In genomic region chr5:75438722-75439121, GRCh38 we compare ENCODE assay signal across 22 cellular contexts.
"Had no signal": no experiment of that assay in that cellular context is flagged by ENCODE, and none has a peak within 500 bp of the region (broad histone marks: within the 10 kb centered on the region; RNA-seq: fewer than 3 reads in every experiment).

No MANE protein-coding gene starts in this region.

- DNase-seq: activated CD4-positive, alpha-beta T cell treated with anti-CD3 and anti-CD28 coated beads for 48 hours; activated CD4-positive, CD25-positive, alpha-beta regulatory T cell; activated CD8-positive, alpha-beta T cell treated with anti-CD3 and anti-CD28 coated beads, Interleukin-2, amount 10 ng/mL, durations not matched to agents 7 days and 5 days; activated effector memory CD4-positive, alpha-beta T cell treated with Interleukin-2 at 50 U/mL for 16 hours; activated naive CD4-positive, alpha-beta T cell treated with anti-CD3 and anti-CD28 coated beads, Interleukin-2, amount 10 ng/mL, durations not matched to agents 7 days and 5 days; activated naive CD8-positive, alpha-beta T cell treated with anti-CD3 and anti-CD28 coated beads, Interleukin-2, amount 50 U/mL, for 24 hours; activated T-cell treated with anti-CD3 and anti-CD28 coated beads, Interleukin-2, amount 50 U/mL, for 4 hours; anterior cingulate cortex; effector CD4-positive, alpha-beta T cell; left cardiac atrium; naive thymus-derived CD8-positive, alpha-beta T cell; posterior cingulate gyrus; stimulated activated CD4-positive, alpha-beta T cell treated with anti-CD3 and anti-CD28 coated beads, Interleukin-2, amount 100 ng/mL, for 24 hours; stimulated activated naive CD8-positive, alpha-beta T cell treated with anti-CD3 and anti-CD28 coated beads, Interleukin-15, Interleukin-2, amounts not matched to agents 100 U/mL and 50 U/mL, for 24 hours; substantia nigra; T-helper 1 cell; T-helper 9 cell; uterus had no signal

- H3K4me3 ChIP-seq: esophagus muscularis mucosa, tibial nerve, uterus had no signal

- H3K4me1 Mint-ChIP-seq: activated naive CD4-positive, alpha-beta T cell treated with anti-CD3 and anti-CD28 coated beads, Interleukin-2, amount 10 ng/mL, durations not matched to agents 7 days and 5 days; brain had no signal

- ATAC-seq: activated CD8-positive, alpha-beta T cell treated with anti-CD3 and anti-CD28 coated beads, Interleukin-2, amount 10 ng/mL, durations not matched to agents 7 days and 5 days; activated naive CD8-positive, alpha-beta T cell treated with anti-CD3 and anti-CD28 coated beads, Interleukin-2, amount 50 U/mL, for 24 hours; activated T-cell treated with anti-CD3 and anti-CD28 coated beads, Interleukin-2, amount 50 U/mL, for 4 hours; left cardiac atrium; naive thymus-derived CD8-positive, alpha-beta T cell; stimulated activated naive CD8-positive, alpha-beta T cell treated with anti-CD3 and anti-CD28 coated beads, Interleukin-15, Interleukin-2, amounts not matched to agents 100 U/mL and 50 U/mL, for 24 hours had no signal

- H3K4me1 ChIP-seq: uterus had no signal

- H3K36me3 ChIP-seq: esophagus muscularis mucosa, uterus had no signal

- H3K27ac ChIP-seq: esophagus muscularis mucosa, tibial nerve, uterus had no signal

- H3K27me3 Mint-ChIP-seq: activated naive CD4-positive, alpha-beta T cell treated with anti-CD3 and anti-CD28 coated beads, Interleukin-2, amount 10 ng/mL, durations not matched to agents 7 days and 5 days; activated naive CD8-positive, alpha-beta T cell treated with anti-CD3 and anti-CD28 coated beads, Interleukin-2, amount 50 U/mL, for 24 hours; central memory CD8-positive, alpha-beta T cell; naive thymus-derived CD8-positive, alpha-beta T cell had no signal

- H3K27me3 ChIP-seq: esophagus muscularis mucosa, tibial nerve, uterus had no signal

- H3K27ac Mint-ChIP-seq: activated CD8-positive, alpha-beta T cell treated with anti-CD3 and anti-CD28 coated beads, Interleukin-2, amount 10 ng/mL, durations not matched to agents 7 days and 5 days; activated naive CD4-positive, alpha-beta T cell treated with anti-CD3 and anti-CD28 coated beads, Interleukin-2, amount 10 ng/mL, durations not matched to agents 7 days and 5 days; activated naive CD8-positive, alpha-beta T cell treated with anti-CD3 and anti-CD28 coated beads, Interleukin-2, amount 50 U/mL, for 24 hours; brain; naive thymus-derived CD8-positive, alpha-beta T cell had no signal

- H3K9me3 ChIP-seq: esophagus muscularis mucosa, uterus had no signal

- H3K4me3 Mint-ChIP-seq: activated CD8-positive, alpha-beta T cell treated with anti-CD3 and anti-CD28 coated beads, Interleukin-2, amount 10 ng/mL, durations not matched to agents 7 days and 5 days; activated naive CD4-positive, alpha-beta T cell treated with anti-CD3 and anti-CD28 coated beads, Interleukin-2, amount 10 ng/mL, durations not matched to agents 7 days and 5 days; activated naive CD8-positive, alpha-beta T cell treated with anti-CD3 and anti-CD28 coated beads, Interleukin-2, amount 50 U/mL, for 24 hours; activated T-cell treated with anti-CD3 and anti-CD28 coated beads, Interleukin-2, amount 50 U/mL, for 4 hours; brain; central memory CD8-positive, alpha-beta T cell; naive thymus-derived CD8-positive, alpha-beta T cell had no signal
